ENCODE assay signal across 23 cellular contexts in genomic region chr16:86071611-86072240, GRCh38.
"Had no signal": no experiment of that assay in that cellular context is flagged by ENCODE, and none has a peak within 500 bp of the region (broad histone marks: within the 10 kb centered on the region; RNA-seq: fewer than 3 reads in every experiment).

No MANE protein-coding gene starts in this region.

- H3K9me3 ChIP-seq: adrenal gland, SJSA1, SK-N-SH had no signal

- DNase-seq: activated CD4-positive, alpha-beta T cell treated with anti-CD3 and anti-CD28 coated beads, Interleukin-2, amount 10 ng/mL, durations not matched to agents 24 days and 14 days; activated CD4-positive, alpha-beta T cell treated with anti-CD3 and anti-CD28 coated beads, Interleukin-2, amount 50 U/mL, for 4 hours; activated CD8-positive, alpha-beta T cell treated with anti-CD3 and anti-CD28 coated beads for 36 hours; activated effector memory CD4-positive, alpha-beta T cell treated with anti-CD3 and anti-CD28 coated beads, Interleukin-2, amount 50 U/mL, for 16 hours; activated naive CD4-positive, alpha-beta T cell; activated naive CD4-positive, alpha-beta T cell treated with anti-CD3 and anti-CD28 coated beads, Interleukin-2, amount 50 U/mL, for 16 hours; activated naive CD8-positive, alpha-beta T cell treated with anti-CD3 and anti-CD28 coated beads, Interleukin-2, amount 10 ng/mL, durations not matched to agents 7 days and 5 days; activated T-cell treated with anti-CD3 and anti-CD28 coated beads, Interleukin-2, amount 50 U/mL, for 1 hour; activated T-cell treated with anti-CD3 and anti-CD28 coated beads, Interleukin-2, amount 50 U/mL, for 72 hours; adrenal gland; anterior cingulate cortex; Karpas-422; KBM-7; NCI-H1105 treated with DMSO at 0.1 percent for 48 hours; NCI-H1436; NCI-H1694; NCI-H2029; NCI-H345; NCI-H524 treated with DMSO at 0.1 percent for 48 hours; SHP77 treated with DMSO at 0.1 percent for 48 hours; SK-N-SH had no signal

- ATAC-seq: activated CD8-positive, alpha-beta T cell treated with anti-CD3 and anti-CD28 coated beads for 36 hours; activated T-cell treated with anti-CD3 and anti-CD28 coated beads, Interleukin-2, amount 50 U/mL, for 72 hours; activated T-helper 17 cell treated with anti-CD3 and anti-CD28 coated beads, Interleukin-2, amount 50 U/mL, for 72 hours had no signal

- H3K4me2 ChIP-seq: SK-N-SH had no signal

- H3K36me3 ChIP-seq: adrenal gland, SJSA1 had no signal

- H3K4me3 ChIP-seq: adrenal gland, SJSA1 had no signal

- H3K27me3 ChIP-seq: SJSA1 had no signal

- H3K27ac ChIP-seq: adrenal gland, SJSA1 had no signal

- H3K4me1 ChIP-seq: adrenal gland had no signal
